8 cellular contexts compared by ENCODE assay signal in genomic region chr12:64181504-64182291, GRCh38. TPM values are rescaled to one million over a fixed set of nuclear protein-coding genes. Genes with fewer than 3 reads are reported as not detected.
DNase-seq lines count a peak whose midpoint lies in the region; ATAC-seq and TF ChIP-seq lines count a peak whose summit lies in the region.

No MANE protein-coding gene starts in this region.

- H3K4me1 ChIP-seq in parathyroid adenoma, result peaks cover 12% of the 10 kb centered on the region

- H3K9me3 Mint-ChIP-seq in Calu3 (ENCODE audit: low read depth, unreplicated experiment) (no peaks in the 10 kb centered on the region), natural killer cell (no peaks in the 10 kb centered on the region)

- intact Hi-C loops in Calu3 (cut with micrococcal nuclease; ENCODE audit: unreplicated experiment), result loop anchor here (1.0 to 10.0 kb wide), 3 partner anchors 267 to 342 kb away; no protein-coding TSS in a partner anchor
- intact Hi-C loops in natural killer cell (cut with micrococcal nuclease), result no loop called here

- H3K4me2 ChIP-seq in parathyroid adenoma (ENCODE audit: low read length), result peak overlapping the region; percentile 32

- TF ChIP-seq CTCF in Calu3 (IDR thresholded peaks at IDR 0.05; ENCODE audit: unreplicated experiment), result peak; percentile 21
- peak; percentile 68 for TF ChIP-seq CTCF in fibroblast of villous mesenchyme (IDR thresholded peaks at IDR 0.05; ENCODE audit: insufficient read depth, low read depth, low read length)
- TF ChIP-seq CTCF in parathyroid adenoma (IDR thresholded peaks at IDR 0.05), result peak; percentile 65
- no peak for TF ChIP-seq CTCF in natural killer cell (IDR thresholded peaks at IDR 0.05)

- no peak overlapping the region for H3K9ac ChIP-seq in parathyroid adenoma

- H3K27me3 ChIP-seq in parathyroid adenoma (ENCODE audit: control insufficient read depth, insufficient read depth, low read length), result no peaks in the 10 kb centered on the region

- no peaks in the 10 kb centered on the region for H3K9me3 ChIP-seq in parathyroid adenoma (ENCODE audit: control insufficient read depth, low read length)

- no peak overlapping the region for H3K4me3 Mint-ChIP-seq in Calu3 (ENCODE audit: low read depth, unreplicated experiment)
- H3K4me3 Mint-ChIP-seq in natural killer cell, result no peak overlapping the region

- H3K27me3 Mint-ChIP-seq in Calu3 (ENCODE audit: unreplicated experiment), result no peaks in the 10 kb centered on the region
- H3K27me3 Mint-ChIP-seq in natural killer cell (ENCODE audit: low read depth in 2 of 2), result peaks cover 0 to 2% of the 10 kb centered on the region in 2 donors

- H3K4me3 ChIP-seq in fibroblast of villous mesenchyme (ENCODE audit: low read depth, low read length) (peak overlapping the region; percentile 14), parathyroid adenoma (ENCODE audit: low read depth, low read length) (no peak overlapping the region)

- DNase-seq in Calu3 (peak; percentile 43), HT-29 (ENCODE audit: low spot score) (peak; percentile 70), fibroblast of villous mesenchyme (ENCODE audit: low read depth) (peak; percentile 91), natural killer cell (no peak)
- DNase-seq in stimulated activated CD4-positive, alpha-beta T cell treated with anti-CD3 and anti-CD28 coated beads, Interleukin-12 subunit alpha, Interleukin-12 subunit beta, amount 100 ng/mL, for 4 hours, result no peak

- H3K4me1 Mint-ChIP-seq in Calu3 (ENCODE audit: low read depth, unreplicated experiment) (peaks cover 37% of the 10 kb centered on the region), natural killer cell (no peaks in the 10 kb centered on the region)

- H3K27ac Mint-ChIP-seq in Calu3 (ENCODE audit: unreplicated experiment) (no peak overlapping the region), natural killer cell (no peak overlapping the region)

- H3K27ac ChIP-seq in parathyroid adenoma, result peak overlapping the region; percentile 25

- H3K36me3 Mint-ChIP-seq in Calu3 (ENCODE audit: insufficient read depth, unreplicated experiment) (no peaks in the 10 kb centered on the region), natural killer cell (no peaks in the 10 kb centered on the region)

- peak; percentile 95 for ATAC-seq in SK-N-SH treated with all-trans-retinoic acid at 6 μM for 48 hours
- ATAC-seq in natural killer cell, result no peak
- no peak for ATAC-seq in GM19397 (IDR thresholded peaks at IDR 0.05; ENCODE audit: unreplicated experiment)

- H3K36me3 ChIP-seq in parathyroid adenoma (ENCODE audit: control insufficient read depth, insufficient read depth, low read length), result no peaks in the 10 kb centered on the region

- H3K79me2 ChIP-seq in parathyroid adenoma, result no peaks in the 10 kb centered on the region

- H2AFZ ChIP-seq in parathyroid adenoma, result peak overlapping the region; percentile 49

- CTCF ChIA-PET in Calu3 (lab: Charles Lee), result interaction anchor here (0.7 to 1.7 kb wide), 10 partner anchors 10 to 351 kb away, joined by 3 to 18 read pairs (median 4); partner anchors contain the start of gene SRGAP1

- no TSS peak for BruUV-seq in Calu3 (replicated peaks; lab: Mats Ljungman, UMichigan)

TF ChIP-seq in SK-N-SH treated with all-trans-retinoic acid at 6 μM for 48 hours, 23 proteins besides CTCF, POLR2A, EP300 and RAD21:
- TF ChIP-seq ARNTL (CRISPR knock-in tag; IDR thresholded peaks at IDR 0.05; ENCODE audit: borderline replicate concordance, low read depth) (no peak), ISL1 (CRISPR knock-in tag; IDR thresholded peaks at IDR 0.05) (no peak), GLIS3 (CRISPR knock-in tag; IDR thresholded peaks at IDR 0.05) (no peak), ZC3H10 (CRISPR knock-in tag; IDR thresholded peaks at IDR 0.05) (no peak), OSR1 (CRISPR knock-in tag; IDR thresholded peaks at IDR 0.05) (no peak), ZFP3 (CRISPR knock-in tag; IDR thresholded peaks at IDR 0.05) (no peak), ZNF8 (CRISPR knock-in tag; IDR thresholded peaks at IDR 0.05) (no peak), CSDC2 (CRISPR knock-in tag; IDR thresholded peaks at IDR 0.05) (no peak), ESRRG (CRISPR knock-in tag; IDR thresholded peaks at IDR 0.05) (no peak), SNAI2 (CRISPR knock-in tag; IDR thresholded peaks at IDR 0.05) (no peak), TOX (CRISPR knock-in tag; IDR thresholded peaks at IDR 0.05; ENCODE audit: borderline replicate concordance) (no peak), ZNF565 (CRISPR knock-in tag; conservative IDR thresholded peaks at IDR 0.05; ENCODE audit: low read depth) (no peak), BACH2 (CRISPR knock-in tag; IDR thresholded peaks at IDR 0.05; ENCODE audit: borderline replicate concordance) (no peak)
- TF ChIP-seq, protein P1, sequence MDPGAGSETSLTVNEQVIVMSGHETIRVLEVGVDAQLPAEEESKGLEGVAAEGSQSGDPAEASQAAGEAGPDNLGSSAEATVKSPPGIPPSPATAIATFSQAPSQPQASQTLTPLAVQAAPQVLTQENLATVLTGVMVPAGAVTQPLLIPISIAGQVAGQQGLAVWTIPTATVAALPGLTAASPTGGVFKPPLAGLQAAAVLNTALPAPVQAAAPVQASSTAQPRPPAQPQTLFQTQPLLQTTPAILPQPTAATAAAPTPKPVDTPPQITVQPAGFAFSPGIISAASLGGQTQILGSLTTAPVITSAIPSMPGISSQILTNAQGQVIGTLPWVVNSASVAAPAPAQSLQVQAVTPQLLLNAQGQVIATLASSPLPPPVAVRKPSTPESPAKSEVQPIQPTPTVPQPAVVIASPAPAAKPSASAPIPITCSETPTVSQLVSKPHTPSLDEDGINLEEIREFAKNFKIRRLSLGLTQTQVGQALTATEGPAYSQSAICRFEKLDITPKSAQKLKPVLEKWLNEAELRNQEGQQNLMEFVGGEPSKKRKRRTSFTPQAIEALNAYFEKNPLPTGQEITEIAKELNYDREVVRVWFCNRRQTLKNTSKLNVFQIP (CRISPR knock-in tag; IDR thresholded peaks at IDR 0.05; ENCODE audit: borderline replicate concordance, low read depth), result no peak
- TF ChIP-seq, protein P2, sequence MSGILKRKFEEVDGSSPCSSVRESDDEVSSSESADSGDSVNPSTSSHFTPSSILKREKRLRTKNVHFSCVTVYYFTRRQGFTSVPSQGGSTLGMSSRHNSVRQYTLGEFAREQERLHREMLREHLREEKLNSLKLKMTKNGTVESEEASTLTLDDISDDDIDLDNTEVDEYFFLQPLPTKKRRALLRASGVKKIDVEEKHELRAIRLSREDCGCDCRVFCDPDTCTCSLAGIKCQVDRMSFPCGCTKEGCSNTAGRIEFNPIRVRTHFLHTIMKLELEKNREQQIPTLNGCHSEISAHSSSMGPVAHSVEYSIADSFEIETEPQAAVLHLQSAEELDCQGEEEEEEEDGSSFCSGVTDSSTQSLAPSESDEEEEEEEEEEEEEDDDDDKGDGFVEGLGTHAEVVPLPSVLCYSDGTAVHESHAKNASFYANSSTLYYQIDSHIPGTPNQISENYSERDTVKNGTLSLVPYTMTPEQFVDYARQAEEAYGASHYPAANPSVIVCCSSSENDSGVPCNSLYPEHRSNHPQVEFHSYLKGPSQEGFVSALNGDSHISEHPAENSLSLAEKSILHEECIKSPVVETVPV (CRISPR knock-in tag; IDR thresholded peaks at IDR 0.05), result no peak

RNA-seq across cellular contexts. Expression of gene KICS2, which starts 40.4 kb away (rescaled TPM):
- 12.6 and 18.3 TPM in 2 replicates for total RNA-seq in Calu3 (2022)
- 7.1 and 9.0 TPM in 2 replicates for total RNA-seq in HT-29 (2014; rRNA removed; shearing (Covaris generic))
- total RNA-seq in fibroblast of villous mesenchyme, result 8.2 and 9.0 TPM in 2 replicates
- total RNA-seq in natural killer cell, result 10 to 100 TPM; 14.7 to 19.5 (median 15.6) TPM

Comparison
In these comparisons a context has a peak if more than half of its experiments do, and no peak if none do; other contexts are left out.
1. DNase-seq: peak in Calu3 (single experiment), HT-29 (single experiment) and fibroblast of villous mesenchyme (single experiment); none in natural killer cell (single experiment) and stimulated activated CD4-positive, alpha-beta T cell treated with anti-CD3 and anti-CD28 coated beads, Interleukin-12 subunit alpha, Interleukin-12 subunit beta, amount 100 ng/mL, for 4 hours (single experiment).